Comparison of ENCODE assay signal across 8 cellular contexts in the genomic region with DNA sequence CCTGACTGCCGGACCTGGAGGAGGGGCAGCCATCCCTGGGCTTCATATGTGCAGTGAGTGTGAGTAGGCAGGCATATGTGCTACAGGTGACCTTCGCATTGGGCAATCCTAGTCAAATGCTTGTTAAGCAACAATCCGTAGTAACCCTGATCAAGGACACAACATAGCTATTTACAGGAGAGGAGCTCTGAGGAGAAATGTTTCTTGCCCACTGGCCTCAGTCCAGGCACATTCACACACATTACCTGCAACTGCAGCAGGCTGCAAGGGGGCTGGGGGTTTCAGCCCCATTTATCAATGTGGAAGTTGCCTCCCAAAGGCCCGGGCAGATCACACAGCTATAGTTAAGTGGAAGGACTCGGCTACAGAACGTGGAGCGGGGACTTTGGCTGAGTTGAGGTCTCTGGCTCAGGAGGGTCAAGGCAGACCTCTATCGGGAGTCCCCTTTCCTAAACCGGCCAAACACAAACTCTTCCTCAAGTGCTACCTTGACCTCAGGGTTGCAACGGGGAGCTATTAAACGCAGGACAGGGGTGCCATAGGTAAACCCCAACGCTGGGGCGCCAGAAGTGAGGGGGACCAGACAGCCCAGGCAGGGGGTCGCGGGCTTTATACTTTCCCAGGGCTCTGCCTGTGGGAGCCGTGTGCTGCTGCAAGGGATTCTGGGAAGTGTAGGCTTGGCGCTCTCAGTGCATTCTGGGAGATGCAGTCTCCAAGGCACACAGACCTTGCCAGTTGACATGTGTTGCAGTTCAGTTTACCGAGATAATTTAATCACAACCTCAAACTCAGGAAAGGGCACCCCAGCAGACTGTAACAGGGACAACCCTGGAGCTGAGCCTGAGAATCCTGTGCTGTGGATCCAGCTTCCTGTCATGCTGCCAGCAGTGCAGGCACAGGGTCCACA. TPM values are rescaled to one million over a fixed set of nuclear protein-coding genes. Genes with fewer than 3 reads are reported as not detected.
DNase-seq lines count a peak whose midpoint lies in the region; ATAC-seq and TF ChIP-seq lines count a peak whose summit lies in the region.

No MANE protein-coding gene starts in this region.

- H3F3A ChIP-seq in MM.1S (ENCODE audit: insufficient read depth, low read length): no peaks in the 10 kb centered on the region

- H3K4me1 Mint-ChIP-seq in effector memory CD8-positive, alpha-beta T cell (ENCODE audit: low read depth in 2 of 2): peaks cover 7 to 20% of the 10 kb centered on the region in 2 donors
- peaks cover 9% of the 10 kb centered on the region for H3K4me1 Mint-ChIP-seq in mesothelial cell of epicardium

- peak overlapping the region in 1 of 2 donors; percentile 86 for H3K27ac Mint-ChIP-seq in effector memory CD8-positive, alpha-beta T cell
- peak overlapping the region; percentile 26 for H3K27ac Mint-ChIP-seq in mesothelial cell of epicardium

- no peaks in the 10 kb centered on the region for H3K79me2 ChIP-seq in MM.1S (ENCODE audit: low read length)

- TF ChIP-seq POLR2A in stomach (IDR thresholded peaks at IDR 0.05): no peak

- H3K27me3 Mint-ChIP-seq in effector memory CD8-positive, alpha-beta T cell: no peaks in the 10 kb centered on the region
- no peaks in the 10 kb centered on the region for H3K27me3 Mint-ChIP-seq in mesothelial cell of epicardium (ENCODE audit: low read depth)

- H3K4me1 ChIP-seq in MM.1S (ENCODE audit: low read length): peaks cover 4% of the 10 kb centered on the region; the same call in 1 of the 2 replicates
- H3K4me1 ChIP-seq in stomach: peaks cover 0 to 25% (median 16%) of the 10 kb centered on the region in 4 donors

- no peaks in the 10 kb centered on the region for H3K9me3 ChIP-seq in MM.1S (replicated peaks; ENCODE audit: insufficient read depth, low read length)
- no peaks in the 10 kb centered on the region for H3K9me3 ChIP-seq in stomach

- H3K27me3 ChIP-seq in MM.1S (replicated peaks; ENCODE audit: insufficient read depth, low read length) (no peaks in the 10 kb centered on the region), stomach (no peaks in the 10 kb centered on the region)

- H3K36me3 ChIP-seq in MM.1S (replicated peaks; ENCODE audit: insufficient read depth, low read length) (no peaks in the 10 kb centered on the region), stomach (peaks cover 0 to 33% (median 0%) of the 10 kb centered on the region in 4 donors)

- ATAC-seq in effector memory CD8-positive, alpha-beta T cell (replicated peaks): peak; percentile 83
- no peak for ATAC-seq in HG03135 (IDR thresholded peaks at IDR 0.05; ENCODE audit: unreplicated experiment)

- peak overlapping the region; percentile 40 to 46 for H3K4me3 Mint-ChIP-seq in effector memory CD8-positive, alpha-beta T cell
- peak overlapping the region; percentile 71 for H3K4me3 Mint-ChIP-seq in mesothelial cell of epicardium

- TF ChIP-seq CTCF in MM.1S (IDR thresholded peaks at IDR 0.05; ENCODE audit: low read length) (no peak), WI38 (IDR thresholded peaks at IDR 0.05; ENCODE audit: low read depth, low read length) (no peak), mesothelial cell of epicardium (IDR thresholded peaks at IDR 0.05; ENCODE audit: unreplicated experiment) (no peak), stomach (IDR thresholded peaks at IDR 0.05) (no peak)

- H3K9me3 Mint-ChIP-seq in effector memory CD8-positive, alpha-beta T cell: no peaks in the 10 kb centered on the region
- H3K9me3 Mint-ChIP-seq in mesothelial cell of epicardium: no peaks in the 10 kb centered on the region

- H2AFZ ChIP-seq in MM.1S (ENCODE audit: low read length): peak overlapping the region; percentile 79

- H3K9me2 ChIP-seq in MM.1S (replicated peaks; ENCODE audit: insufficient read depth, low read length): no peaks in the 10 kb centered on the region

- H3K27ac ChIP-seq in MM.1S (ENCODE audit: low read length): no peak overlapping the region
- H3K27ac ChIP-seq in stomach: peak overlapping the region in 1 of 5 donors; percentile 3

- H3K4me3 ChIP-seq in MM.1S (ENCODE audit: low read length): peak overlapping the region; percentile 39; the same call in 1 of the 2 replicates
- peak overlapping the region; percentile 39 for H3K4me3 ChIP-seq in WI38 (ENCODE audit: low read depth, low read length)
- H3K4me3 ChIP-seq in stomach: peak overlapping the region; percentile 28 to 51 (median 38)

- peak overlapping the region; percentile 75 for H3K4me2 ChIP-seq in MM.1S (ENCODE audit: low read depth, low read length)

- no peak overlapping the region; the same call in 1 of the 2 replicates for H3K9ac ChIP-seq in MM.1S (ENCODE audit: low read length)

- DNase-seq in SKM-1 treated with dmso at 0.1 percent for 144 hours (lab: John Stamatoyannopoulos, UW; ENCODE audit: unreplicated experiment): peak; percentile 42
- DNase-seq in SKM-1 (lab: John Stamatoyannopoulos, UW; ENCODE audit: unreplicated experiment): no peak
- DNase-seq in MM.1S: peak; percentile 45
- no peak for DNase-seq in effector memory CD8-positive, alpha-beta T cell
- DNase-seq in mesothelial cell of epicardium (ENCODE audit: low spot score in 2 of 2, unreplicated experiment in 2 of 2): no peak
- peak; percentile 64 for DNase-seq in stomach

- no peaks in the 10 kb centered on the region for H3K36me3 Mint-ChIP-seq in effector memory CD8-positive, alpha-beta T cell (ENCODE audit: insufficient read depth)
- H3K36me3 Mint-ChIP-seq in mesothelial cell of epicardium: no peaks in the 10 kb centered on the region

- TF ChIP-seq EP300 in stomach (IDR thresholded peaks at IDR 0.05): no peak

- H4K20me1 ChIP-seq in MM.1S (ENCODE audit: insufficient read depth, low read length): no peaks in the 10 kb centered on the region

- intact Hi-C loops in stomach (cut with DNase I; ENCODE audit: low total_unique reads): no loop called here

- WGBS in stomach, 5 donors: 22 to 37% (median 30%) methylated on average over 11 to 18 of the region's 18 CpGs

RNA-seq across cellular contexts. Expression of a gene that starts 9.4 kb away (rescaled TPM):
- total RNA-seq in mesothelial cell of epicardium (3.3 to 4.1 TPM (median 3.6 TPM) in 3 replicates), stomach (10 to 100 TPM in 1 of 5 donors, 1 to 10 TPM in 3, not detected in 1; 1.3 to 18.2 (median 3.0) TPM)
- 1 to 10 TPM; 3.5 to 5.9 (median 4.2) TPM for polyA plus RNA-seq in stomach

RNA-seq across cellular contexts. Expression of a gene that starts 17.6 kb away (rescaled TPM):
- total RNA-seq in mesothelial cell of epicardium: 170 to 179 TPM (median 172 TPM) in 3 replicates
- total RNA-seq in stomach: 100 to 1,000 TPM in 2 of 5 donors, 10 to 100 TPM in 3; 17.5 to 208 (median 89.2) TPM
- 10 to 100 TPM; 19.6 to 53.1 (median 31.1) TPM for polyA plus RNA-seq in stomach

RNA-seq across cellular contexts. Expression of a gene that starts 22.9 kb away (rescaled TPM):
- total RNA-seq in mesothelial cell of epicardium (1.5 to 3.0 TPM (median 1.8 TPM) in 3 replicates), stomach (1 to 10 TPM in 3 of 5 donors, not detected in 2; 1.4 to 4.1 (median 2.6) TPM)
- polyA plus RNA-seq in stomach: 1 to 10 TPM; 2.3 to 3.2 (median 2.4) TPM

RNA-seq across cellular contexts. Expression of a gene that starts 24.5 kb away (rescaled TPM):
- total RNA-seq in mesothelial cell of epicardium (254 to 263 TPM (median 257 TPM) in 3 replicates), stomach (100 to 1,000 TPM in 4 of 5 donors, 10 to 100 TPM in 1; 16.8 to 281 (median 134) TPM)
- 100 to 1,000 TPM; 421 to 610 (median 506) TPM for polyA plus RNA-seq in stomach

RNA-seq across cellular contexts. Expression of a gene that starts 27.6 kb away (rescaled TPM):
- 0.95 to 1.5 TPM (median 0.99 TPM) in 3 replicates for total RNA-seq in mesothelial cell of epicardium
- total RNA-seq in stomach: not detected
- polyA plus RNA-seq in stomach: under 1 TPM in 2 of 3 donors, not detected in 1; 0.23 to 0.75 TPM

Comparison
In these comparisons a context has a peak if more than half of its experiments do, and no peak if none do; other contexts are left out.
1. DNase-seq: peak in SKM-1 treated with dmso at 0.1 percent for 144 hours (single experiment), MM.1S (single experiment) and stomach (single experiment); none in SKM-1 (single experiment), effector memory CD8-positive, alpha-beta T cell (0 of 3) and mesothelial cell of epicardium (0 of 2).
2. Peak in every context shown above with its lines, with median percentiles within 50 percentile points of each other: H3K4me3 ChIP-seq.